ENCODE assay signal across 32 cellular contexts in genomic region chr12:4241592-4241991, GRCh38.
"Had no signal": no experiment of that assay in that cellular context is flagged by ENCODE, and none has a peak within 500 bp of the region (broad histone marks: within the 10 kb centered on the region; RNA-seq: fewer than 3 reads in every experiment).

No MANE protein-coding gene starts in this region.

- H3K4me3 Mint-ChIP-seq: activated CD8-positive, alpha-beta T cell treated with anti-CD3 and anti-CD28 coated beads, Interleukin-2, amount 10 ng/mL, durations not matched to agents 7 days and 5 days; activated naive CD4-positive, alpha-beta T cell treated with anti-CD3 and anti-CD28 coated beads, Interleukin-2, amount 50 U/mL, for 24 hours; activated T-cell treated with anti-CD3 and anti-CD28 coated beads, Interleukin-2, amount 50 U/mL, for 24 hours; activated T-helper 1 cell treated with anti-CD3 and anti-CD28 coated beads, Interleukin-12 subunit alpha, Interleukin-12 subunit beta, Interleukin-2, Interleukin-4 antibody, amounts not matched to agents 30 ng/mL and 10 ng/mL and 1 ng/mL, durations not matched to agents 14 hours and 24 hours and 36 hours; brain; T-helper 1 cell treated with Interleukin-12 subunit alpha and Interleukin-12 subunit beta and Interleukin-4 antibody, amounts not matched to agents 30 μg/mL and 1 μg/mL, for 36 hours had no signal

- H3K4me1 Mint-ChIP-seq: activated naive CD4-positive, alpha-beta T cell treated with anti-CD3 and anti-CD28 coated beads, Interleukin-2, amount 50 U/mL, for 24 hours had no signal

- FAIRE-seq: astrocyte had no signal

- H3K4me1 ChIP-seq: Peyer's patch had no signal

- H3K27ac Mint-ChIP-seq: activated CD8-positive, alpha-beta T cell treated with anti-CD3 and anti-CD28 coated beads, Interleukin-2, amount 10 ng/mL, durations not matched to agents 7 days and 5 days; activated naive CD4-positive, alpha-beta T cell treated with anti-CD3 and anti-CD28 coated beads, Interleukin-2, amount 50 U/mL, for 24 hours; activated T-cell treated with anti-CD3 and anti-CD28 coated beads, Interleukin-2, amount 50 U/mL, for 24 hours; activated T-helper 1 cell treated with anti-CD3 and anti-CD28 coated beads, Interleukin-12 subunit alpha, Interleukin-12 subunit beta, Interleukin-2, Interleukin-4 antibody, amounts not matched to agents 30 ng/mL and 10 ng/mL and 1 ng/mL, durations not matched to agents 14 hours and 24 hours and 36 hours; T-helper 1 cell treated with Interleukin-12 subunit alpha and Interleukin-12 subunit beta and Interleukin-4 antibody, amounts not matched to agents 30 μg/mL and 1 μg/mL, for 36 hours had no signal

- H3K4me3 ChIP-seq: cardiac muscle cell, MG63, Peyer's patch, SJCRH30 had no signal

- H3K27ac ChIP-seq: cardiac muscle cell, KMS-11, Peyer's patch, RWPE1, SJCRH30 had no signal

- DNase-seq: activated CD4-positive, alpha-beta T cell treated with anti-CD3 and anti-CD28 coated beads for 4 hours; activated CD4-positive, alpha-beta T cell treated with anti-CD3 and anti-CD28 coated beads, Interleukin-2, amount 50 U/mL, for 4 hours; activated CD8-positive, alpha-beta memory T cell treated with anti-CD3 and anti-CD28 coated beads, Interleukin-2, amount 50 U/mL, for 48 hours; activated CD8-positive, alpha-beta T cell treated with anti-CD3 and anti-CD28 coated beads, Interleukin-2, amount 10 ng/mL, durations not matched to agents 7 days and 5 days; activated effector memory CD4-positive, alpha-beta T cell treated with Interleukin-2 at 50 U/mL for 16 hours; activated naive CD4-positive, alpha-beta T cell; activated T-cell treated with anti-CD3 and anti-CD28 coated beads, Interleukin-2, amount 50 U/mL, for 24 hours; amygdala; MG63; NCI-H1092; NCI-H1417 treated with DMSO at 0.1 percent for 48 hours; NCI-H1694; NCI-H2029; NCI-H2107; NCI-H2171 treated with DMSO at 0.1 percent for 48 hours; NCI-H226; NCI-H526 treated with DMSO at 0.1 percent for 48 hours; NCI-H82; NK-92 treated with Interleukin-12 subunit alpha and Interleukin-12 subunit beta, amount 100 ng/mL, for 24 hours; Peyer's patch; Right ventricle myocardium superior; SJCRH30; SK-N-SH had no signal

- H3K36me3 ChIP-seq: cardiac muscle cell, MG63, Peyer's patch, SJCRH30 had no signal

- ATAC-seq: activated CD4-positive, CD25-positive, alpha-beta regulatory T cell treated with anti-CD3 and anti-CD28 coated beads, Interleukin-2, amount 50 U/mL, for 24 hours; activated CD8-positive, alpha-beta T cell treated with anti-CD3 and anti-CD28 coated beads, Interleukin-2, amount 10 ng/mL, durations not matched to agents 7 days and 5 days had no signal

- H3K27me3 Mint-ChIP-seq: activated naive CD4-positive, alpha-beta T cell treated with anti-CD3 and anti-CD28 coated beads, Interleukin-2, amount 50 U/mL, for 24 hours had no signal

- H3K9me3 ChIP-seq: MG63, Peyer's patch, SK-N-SH had no signal

- H3K27me3 ChIP-seq: cardiac muscle cell, Peyer's patch, SJCRH30 had no signal
